In the genomic region with DNA sequence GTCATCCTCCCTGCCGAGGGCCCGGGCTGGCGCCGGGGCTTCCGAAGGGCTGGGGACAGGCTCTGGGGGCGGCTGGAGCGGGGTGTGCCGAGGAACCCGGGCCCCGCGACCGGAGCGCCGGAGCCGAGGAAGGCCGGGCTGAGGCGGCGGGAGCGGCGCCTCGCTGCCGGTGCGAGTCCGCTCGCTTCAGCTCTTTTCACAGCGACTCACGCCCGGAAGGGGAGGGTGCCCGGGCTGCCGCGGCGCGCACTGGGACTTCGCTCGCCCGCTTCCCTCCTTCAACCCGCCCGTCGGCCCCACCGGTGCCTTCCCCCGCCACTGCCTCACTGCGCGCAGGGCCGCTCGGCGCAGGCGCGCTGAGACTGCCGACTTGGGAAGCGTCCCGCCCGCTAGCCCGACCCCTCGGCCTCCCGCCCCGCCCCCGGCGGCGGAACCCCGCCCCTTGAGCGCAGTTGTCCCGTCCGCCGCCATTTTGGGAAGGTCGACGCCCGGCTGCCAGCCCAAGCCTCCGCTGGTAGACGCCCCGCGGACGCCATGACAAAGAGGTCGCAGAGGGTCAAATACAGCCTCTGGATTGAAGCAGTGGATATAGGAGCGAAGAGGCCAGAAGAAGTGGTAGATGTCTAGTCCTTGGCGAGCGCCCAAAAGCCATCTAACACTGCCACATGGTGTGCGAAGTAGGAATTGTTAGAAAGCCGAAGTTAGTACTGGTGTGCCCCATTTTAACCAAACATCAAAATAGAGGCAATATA, we compare ENCODE assay signal across 8 cellular contexts. TPM values are rescaled to one million over a fixed set of nuclear protein-coding genes. Genes with fewer than 3 reads are reported as not detected.
DNase-seq lines count a peak whose midpoint lies in the region; ATAC-seq and TF ChIP-seq lines count a peak whose summit lies in the region.

UBE2G1 (minus strand) TSS at position 364 of the 752 bp plus-strand sequence; CDS start at position 5, 359 bp downstream.

- H3K27ac ChIP-seq in epithelial cell of prostate = peak within 1 kb of the TSS; percentile 92

- peak; percentile 66 for ATAC-seq in GM21528 (IDR thresholded peaks at IDR 0.05; ENCODE audit: low FRiP score, unreplicated experiment)

- DNase-seq in DMS153 (lab: John Stamatoyannopoulos, UW) (peak; percentile 90), OCI-M2 (lab: John Stamatoyannopoulos, UW; ENCODE audit: unreplicated experiment) (peak; percentile 73), activated T-cell treated with anti-CD3 and anti-CD28 coated beads for 4 hours (peak; percentile 99), epithelial cell of prostate (ENCODE audit: low read depth, low spot score) (peak; percentile 69), mucosa of gallbladder (ENCODE audit: low spot score) (peak; percentile 97)
- DNase-seq in stimulated activated CD8-positive, alpha-beta memory T cell treated with anti-CD3 and anti-CD28 coated beads, Interleukin-4, amount 100 ng/mL, for 48 hours = peak; percentile 100

- no peak for TF ChIP-seq EP300 in Ishikawa (IDR thresholded peaks at IDR 0.05; ENCODE audit: borderline replicate concordance)

- no peak for TF ChIP-seq RAD21 in Ishikawa (IDR thresholded peaks at IDR 0.05; ENCODE audit: low read depth)

TF ChIP-seq in Ishikawa, 13 proteins besides CTCF, POLR2A, EP300 and RAD21:
- TF ChIP-seq EGR1 (IDR thresholded peaks at IDR 0.05) (peak; percentile 64), NFIC (IDR thresholded peaks at IDR 0.05) (no peak), REST (IDR thresholded peaks at IDR 0.05; ENCODE audit: low read depth) (no peak), YY1 (IDR thresholded peaks at IDR 0.05; ENCODE audit: low read depth) (peak; percentile 98), CREB1 (IDR thresholded peaks at IDR 0.05; ENCODE audit: low read depth) (no peak), TAF1 (IDR thresholded peaks at IDR 0.05; ENCODE audit: low read depth) (peak; percentile 76; the same call in 1 of the 2 replicates), CEBPB (IDR thresholded peaks at IDR 0.05) (no peak), TCF12 (IDR thresholded peaks at IDR 0.05; ENCODE audit: low read depth) (no peak), ZBTB7A (IDR thresholded peaks at IDR 0.05; ENCODE audit: low read depth) (no peak), FOXM1 (IDR thresholded peaks at IDR 0.05; ENCODE audit: borderline replicate concordance, low read depth) (no peak), TEAD4 (IDR thresholded peaks at IDR 0.05) (no peak), MAX (IDR thresholded peaks at IDR 0.05) (peak; percentile 48; the same call in 1 of the 2 replicates)
- TF ChIP-seq, protein P1, sequence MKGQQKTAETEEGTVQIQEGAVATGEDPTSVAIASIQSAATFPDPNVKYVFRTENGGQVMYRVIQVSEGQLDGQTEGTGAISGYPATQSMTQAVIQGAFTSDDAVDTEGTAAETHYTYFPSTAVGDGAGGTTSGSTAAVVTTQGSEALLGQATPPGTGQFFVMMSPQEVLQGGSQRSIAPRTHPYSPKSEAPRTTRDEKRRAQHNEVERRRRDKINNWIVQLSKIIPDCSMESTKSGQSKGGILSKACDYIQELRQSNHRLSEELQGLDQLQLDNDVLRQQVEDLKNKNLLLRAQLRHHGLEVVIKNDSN (IDR thresholded peaks at IDR 0.05) = no peak

RNA-seq across cellular contexts. Expression of gene UBE2G1, which starts in this region (rescaled TPM):
- 70.1 TPM for total RNA-seq in mucosa of gallbladder

Comparison
In these comparisons a context has a peak if more than half of its experiments do, and no peak if none do; other contexts are left out.
1. Peak in every context shown above with its lines: DNase-seq, ATAC-seq and H3K27ac ChIP-seq.